In the genomic region with DNA sequence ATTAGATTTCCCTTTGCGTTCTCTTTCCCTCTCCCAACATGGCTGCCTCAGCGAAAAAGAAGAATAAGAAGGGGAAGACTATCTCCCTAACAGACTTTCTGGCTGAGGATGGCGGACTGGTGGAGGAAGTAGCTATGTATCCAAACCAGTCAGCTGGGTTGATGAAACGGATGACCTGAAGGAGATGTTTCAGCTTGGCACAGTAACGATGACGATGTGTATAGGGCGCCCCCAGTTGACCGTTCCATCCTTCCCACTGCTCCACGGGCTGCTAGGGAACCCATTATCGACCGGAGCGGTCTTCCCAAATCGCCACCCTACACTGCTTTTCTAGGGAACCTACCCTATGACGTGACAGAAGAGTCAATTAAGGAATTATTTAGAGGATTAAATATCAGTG, we compare ENCODE assay signal across 1 cellular context.
TF ChIP-seq lines count a peak whose summit lies in the region.

No MANE protein-coding gene starts in this region.

TF ChIP-seq in H1, 55 proteins besides CTCF, POLR2A, EP300 and RAD21:
- TF ChIP-seq CREB1 (IDR thresholded peaks at IDR 0.05) (peak; percentile 54; the same call in 1 of the 2 replicates), CBX5 (IDR thresholded peaks at IDR 0.05; ENCODE audit: low read depth, low read length) (no peak), NANOG (IDR thresholded peaks at IDR 0.05; ENCODE audit: insufficient read depth, low read depth, low read length, poor library complexity, severe bottlenecking) (no peak), BCL11A (IDR thresholded peaks at IDR 0.05; ENCODE audit: low read depth in 2 of 2, low read length in 2 of 2) (no peak), EGR1 (IDR thresholded peaks at IDR 0.05; ENCODE audit: borderline replicate concordance, low read depth, low read length) (no peak), JUN (IDR thresholded peaks at IDR 0.05; ENCODE audit: low read depth, low read length) (no peak), POLR2AphosphoS5 (IDR thresholded peaks at IDR 0.05; ENCODE audit: low read depth, low read length) (no peak), YY1 (IDR thresholded peaks at IDR 0.05; ENCODE audit: low read depth, low read length) (peak; percentile 81), CHD1 (IDR thresholded peaks at IDR 0.05; ENCODE audit: low read depth, low read length) (no peak), SIN3A (conservative IDR thresholded peaks at IDR 0.05 in 1 of 2, IDR thresholded peaks at IDR 0.05 in 1 of 2; ENCODE audit: low read depth in 1 of 2, low read length in 2 of 2) (no peak), CEBPB (IDR thresholded peaks at IDR 0.05; ENCODE audit: low read depth, low read length) (no peak), BACH1 (IDR thresholded peaks at IDR 0.05; ENCODE audit: low read length) (0 out of 2 replicates have a peak, but pooled peaks have one; percentile 36), GTF2F1 (IDR thresholded peaks at IDR 0.05; ENCODE audit: borderline replicate concordance, low read depth, low read length) (no peak), GABPA (IDR thresholded peaks at IDR 0.05; ENCODE audit: borderline replicate concordance, insufficient read depth, low read length) (no peak), SRF (IDR thresholded peaks at IDR 0.05; ENCODE audit: low read depth, low read length) (no peak), MAFK (IDR thresholded peaks at IDR 0.05; ENCODE audit: low read depth, low read length) (no peak), SP1 (IDR thresholded peaks at IDR 0.05; ENCODE audit: low read depth, low read length) (no peak), SP2 (IDR thresholded peaks at IDR 0.05; ENCODE audit: low read length) (no peak)
- TF ChIP-seq, protein P1, sequence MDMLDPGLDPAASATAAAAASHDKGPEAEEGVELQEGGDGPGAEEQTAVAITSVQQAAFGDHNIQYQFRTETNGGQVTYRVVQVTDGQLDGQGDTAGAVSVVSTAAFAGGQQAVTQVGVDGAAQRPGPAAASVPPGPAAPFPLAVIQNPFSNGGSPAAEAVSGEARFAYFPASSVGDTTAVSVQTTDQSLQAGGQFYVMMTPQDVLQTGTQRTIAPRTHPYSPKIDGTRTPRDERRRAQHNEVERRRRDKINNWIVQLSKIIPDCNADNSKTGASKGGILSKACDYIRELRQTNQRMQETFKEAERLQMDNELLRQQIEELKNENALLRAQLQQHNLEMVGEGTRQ (IDR thresholded peaks at IDR 0.05; ENCODE audit: low read length): no peak
- TF ChIP-seq, protein P2, sequence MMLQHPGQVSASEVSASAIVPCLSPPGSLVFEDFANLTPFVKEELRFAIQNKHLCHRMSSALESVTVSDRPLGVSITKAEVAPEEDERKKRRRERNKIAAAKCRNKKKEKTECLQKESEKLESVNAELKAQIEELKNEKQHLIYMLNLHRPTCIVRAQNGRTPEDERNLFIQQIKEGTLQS (IDR thresholded peaks at IDR 0.05; ENCODE audit: insufficient read depth, low read depth, low read length): no peak
